Comparison of ENCODE assay signal across 33 cellular contexts in the genomic region with DNA sequence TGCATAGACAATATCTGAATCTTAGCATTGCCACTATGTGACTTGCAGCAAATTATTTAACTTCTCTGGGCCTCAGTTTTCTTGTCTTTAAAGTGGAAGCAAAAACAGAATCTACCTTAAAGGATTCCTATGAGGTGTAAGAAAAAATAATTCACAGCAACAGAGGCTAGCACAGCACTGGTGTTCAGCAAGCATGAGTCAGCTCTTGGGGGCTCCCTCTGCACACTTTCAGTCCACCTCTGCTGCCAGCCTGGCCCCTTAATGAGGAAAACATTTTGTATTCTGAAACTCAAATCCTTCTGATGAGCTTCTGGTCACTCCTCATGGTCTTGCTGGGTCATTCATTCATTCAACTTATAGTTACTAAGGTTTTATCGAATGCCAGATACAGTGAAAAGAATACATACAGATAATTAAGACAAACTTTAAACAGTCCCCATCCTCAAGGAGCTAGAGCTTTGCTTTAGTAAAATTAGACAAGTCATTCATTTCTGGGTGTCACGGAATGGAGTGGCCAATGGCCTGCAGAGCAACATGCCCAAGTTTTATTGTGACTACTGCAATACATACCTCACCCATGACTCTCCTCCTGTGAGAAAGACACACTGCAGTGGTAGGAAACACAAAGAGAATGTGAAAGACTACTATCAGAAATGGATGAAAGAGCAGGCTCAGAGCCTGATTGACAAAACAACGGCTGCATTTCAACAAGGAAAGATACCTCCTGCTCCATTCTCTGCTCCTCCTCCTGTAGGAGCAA. TPM values are rescaled to one million over a fixed set of nuclear protein-coding genes. Genes with fewer than 3 reads are reported as not detected.
DNase-seq lines count a peak whose midpoint lies in the region; ATAC-seq and TF ChIP-seq lines count a peak whose summit lies in the region.
"Had no signal": no experiment of that assay in that cellular context is flagged by ENCODE, and none has a peak within 500 bp of the region (broad histone marks: within the 10 kb centered on the region; RNA-seq: fewer than 3 reads in every experiment).

No MANE protein-coding gene starts in this region.

- H3K27me3 ChIP-seq in smooth muscle cell (ENCODE audit: low read depth), result no peaks in the 10 kb centered on the region
- H3K27me3 ChIP-seq: dorsolateral prefrontal cortex, hepatocyte, ovary, Peyer's patch had no signal

- peak; percentile 57 for ATAC-seq in activated naive CD8-positive, alpha-beta T cell treated with anti-CD3 and anti-CD28 coated beads, Interleukin-2, amount 50 U/mL, for 24 hours
- no peak for ATAC-seq in effector memory CD8-positive, alpha-beta T cell (replicated peaks)
- ATAC-seq: left colon had no signal

- no peak for DNase-seq in activated naive CD8-positive, alpha-beta T cell treated with anti-CD3 and anti-CD28 coated beads, Interleukin-2, amount 50 U/mL, for 24 hours
- no peak for DNase-seq in activated naive CD8-positive, alpha-beta T cell treated with anti-CD3 and anti-CD28 coated beads for 36 hours
- DNase-seq in OCI-LY7 (ENCODE audit: low spot score) (no peak), smooth muscle cell (lab: John Stamatoyannopoulos, UW; ENCODE audit: unreplicated experiment) (no peak), NCI-H2227 treated with DMSO at 0.1 percent for 48 hours (lab: John Stamatoyannopoulos, UW) (no peak), NCI-H146 (lab: John Stamatoyannopoulos, UW) (no peak)
- DNase-seq in effector memory CD8-positive, alpha-beta T cell, result no peak
- DNase-seq in activated naive CD4-positive, alpha-beta T cell treated with anti-CD3 and anti-CD28 coated beads for 36 hours, result no peak
- DNase-seq: 8988T; activated CD4-positive, alpha-beta T cell treated with anti-CD3 and anti-CD28 coated beads for 48 hours; activated gamma-delta T cell; activated T-cell treated with anti-CD3 and anti-CD28 coated beads, Interleukin-2, amount 50 U/mL, for 24 hours; AML-193; CD4-positive, alpha-beta T cell; cerebellar nuclear complex; dorsolateral prefrontal cortex; GOT3; left colon; MM.1S; NCI-H1105 treated with DMSO at 0.1 percent for 48 hours; NCI-H1930; NCI-H2171 treated with DMSO at 0.1 percent for 48 hours; NCI-H524 treated with DMSO at 0.1 percent for 48 hours; nephron progenitor cell; ovary; Peyer's patch; retina; SIG-M5; small intestine; WERI-Rb-1 had no signal

- H3K4me3 Mint-ChIP-seq in activated naive CD8-positive, alpha-beta T cell treated with anti-CD3 and anti-CD28 coated beads, Interleukin-2, amount 50 U/mL, for 24 hours, result no peak overlapping the region
- no peak overlapping the region for H3K4me3 Mint-ChIP-seq in activated naive CD8-positive, alpha-beta T cell treated with anti-CD3 and anti-CD28 coated beads for 36 hours
- H3K4me3 Mint-ChIP-seq in effector memory CD8-positive, alpha-beta T cell, result no peak overlapping the region
- H3K4me3 Mint-ChIP-seq in activated naive CD4-positive, alpha-beta T cell treated with anti-CD3 and anti-CD28 coated beads for 36 hours, result no peak overlapping the region
- H3K4me3 Mint-ChIP-seq: activated T-cell treated with anti-CD3 and anti-CD28 coated beads, Interleukin-2, amount 50 U/mL, for 24 hours; CD4-positive, alpha-beta T cell; nephron progenitor cell; stimulated activated naive CD8-positive, alpha-beta T cell treated with anti-CD3 and anti-CD28 coated beads, Interleukin-15, Interleukin-2, amounts not matched to agents 100 ng/mL and 50 ng/mL, for 24 hours had no signal

- H3F3A ChIP-seq in smooth muscle cell (ENCODE audit: low read depth), result peaks cover 8% of the 10 kb centered on the region

- 78% methylated on average over 3 of the region's 3 CpGs for WGBS in smooth muscle cell (ENCODE audit: low lambda C conversion rate)

- H4K20me1 ChIP-seq in OCI-LY7 (ENCODE audit: insufficient read depth, low read length), result no peaks in the 10 kb centered on the region
- H4K20me1 ChIP-seq in smooth muscle cell (ENCODE audit: low read depth), result no peaks in the 10 kb centered on the region

- no peak overlapping the region for H3K9ac ChIP-seq in smooth muscle cell (ENCODE audit: low read depth)

- no peaks in the 10 kb centered on the region for H3K9me3 Mint-ChIP-seq in activated naive CD8-positive, alpha-beta T cell treated with anti-CD3 and anti-CD28 coated beads, Interleukin-2, amount 50 U/mL, for 24 hours
- no peaks in the 10 kb centered on the region for H3K9me3 Mint-ChIP-seq in activated naive CD8-positive, alpha-beta T cell treated with anti-CD3 and anti-CD28 coated beads for 36 hours
- H3K9me3 Mint-ChIP-seq in effector memory CD8-positive, alpha-beta T cell, result no peaks in the 10 kb centered on the region
- H3K9me3 Mint-ChIP-seq in activated naive CD4-positive, alpha-beta T cell treated with anti-CD3 and anti-CD28 coated beads for 36 hours, result no peaks in the 10 kb centered on the region
- H3K9me3 Mint-ChIP-seq: activated T-cell treated with anti-CD3 and anti-CD28 coated beads, Interleukin-2, amount 50 U/mL, for 24 hours; CD4-positive, alpha-beta T cell; nephron progenitor cell; stimulated activated naive CD8-positive, alpha-beta T cell treated with anti-CD3 and anti-CD28 coated beads, Interleukin-15, Interleukin-2, amounts not matched to agents 100 ng/mL and 50 ng/mL, for 24 hours had no signal

- BruUV-seq in OCI-LY7 (replicated peaks; lab: Mats Ljungman, UMichigan), result no TSS peak

- H2AFZ ChIP-seq in OCI-LY7 (ENCODE audit: low read length) (peak overlapping the region; percentile 68; the same call in 1 of the 2 replicates), smooth muscle cell (ENCODE audit: low read depth) (no peak overlapping the region)
- H2AFZ ChIP-seq: hepatocyte had no signal

- H3K4me1 ChIP-seq in OCI-LY7 (ENCODE audit: insufficient read depth, low read length, poor library complexity, severe bottlenecking) (peaks cover 47% of the 10 kb centered on the region), smooth muscle cell (ENCODE audit: low read depth) (peaks cover 6% of the 10 kb centered on the region)

- intact Hi-C loops in OCI-LY7 (cut with micrococcal nuclease; ENCODE audit: unreplicated experiment), result no loop called here
- intact Hi-C loops in activated naive CD4-positive, alpha-beta T cell treated with anti-CD3 and anti-CD28 coated beads for 36 hours (cut with micrococcal nuclease), result no loop called here

- H3K36me3 Mint-ChIP-seq in activated naive CD8-positive, alpha-beta T cell treated with anti-CD3 and anti-CD28 coated beads, Interleukin-2, amount 50 U/mL, for 24 hours (ENCODE audit: low read depth), result no peaks in the 10 kb centered on the region
- H3K36me3 Mint-ChIP-seq in activated naive CD8-positive, alpha-beta T cell treated with anti-CD3 and anti-CD28 coated beads for 36 hours, result no peaks in the 10 kb centered on the region
- no peaks in the 10 kb centered on the region for H3K36me3 Mint-ChIP-seq in effector memory CD8-positive, alpha-beta T cell (ENCODE audit: insufficient read depth)
- H3K36me3 Mint-ChIP-seq in activated naive CD4-positive, alpha-beta T cell treated with anti-CD3 and anti-CD28 coated beads for 36 hours (ENCODE audit: low read depth), result no peaks in the 10 kb centered on the region

- H3K4me3 ChIP-seq in OCI-LY7 (ENCODE audit: low read depth, low read length, poor library complexity, severe bottlenecking), result no peak overlapping the region
- H3K4me3 ChIP-seq in smooth muscle cell, result no peak overlapping the region
- H3K4me3 ChIP-seq: dorsolateral prefrontal cortex, hepatocyte, ovary, Peyer's patch, thoracic aorta had no signal

- H3K27ac Mint-ChIP-seq in activated naive CD8-positive, alpha-beta T cell treated with anti-CD3 and anti-CD28 coated beads, Interleukin-2, amount 50 U/mL, for 24 hours, result no peak overlapping the region
- H3K27ac Mint-ChIP-seq in activated naive CD8-positive, alpha-beta T cell treated with anti-CD3 and anti-CD28 coated beads for 36 hours, result no peak overlapping the region
- H3K27ac Mint-ChIP-seq in effector memory CD8-positive, alpha-beta T cell, result peak overlapping the region; percentile 24 to 50
- H3K27ac Mint-ChIP-seq in activated naive CD4-positive, alpha-beta T cell treated with anti-CD3 and anti-CD28 coated beads for 36 hours, result no peak overlapping the region
- H3K27ac Mint-ChIP-seq: activated T-cell treated with anti-CD3 and anti-CD28 coated beads, Interleukin-2, amount 50 U/mL, for 24 hours; CD4-positive, alpha-beta T cell; nephron progenitor cell; stimulated activated naive CD8-positive, alpha-beta T cell treated with anti-CD3 and anti-CD28 coated beads, Interleukin-15, Interleukin-2, amounts not matched to agents 100 ng/mL and 50 ng/mL, for 24 hours had no signal

- H3K9me3 ChIP-seq in OCI-LY7 (ENCODE audit: low read length) (no peaks in the 10 kb centered on the region), smooth muscle cell (replicated peaks; ENCODE audit: low read depth) (no peaks in the 10 kb centered on the region)
- H3K9me3 ChIP-seq: ovary, Peyer's patch, thoracic aorta had no signal

- H3K79me2 ChIP-seq in OCI-LY7 (ENCODE audit: insufficient read depth, low read depth, low read length) (no peaks in the 10 kb centered on the region), smooth muscle cell (ENCODE audit: low read depth) (no peaks in the 10 kb centered on the region)
- H3K79me2 ChIP-seq: hepatocyte had no signal

- H3K4me2 ChIP-seq in OCI-LY7 (ENCODE audit: low read length) (no peak overlapping the region), smooth muscle cell (no peak overlapping the region)
- H3K4me2 ChIP-seq: hepatocyte had no signal

- peaks cover 15% of the 10 kb centered on the region for H3K4me1 Mint-ChIP-seq in activated naive CD8-positive, alpha-beta T cell treated with anti-CD3 and anti-CD28 coated beads, Interleukin-2, amount 50 U/mL, for 24 hours
- peaks cover 10% of the 10 kb centered on the region for H3K4me1 Mint-ChIP-seq in activated naive CD8-positive, alpha-beta T cell treated with anti-CD3 and anti-CD28 coated beads for 36 hours
- peaks cover 21 to 39% of the 10 kb centered on the region in 2 donors for H3K4me1 Mint-ChIP-seq in effector memory CD8-positive, alpha-beta T cell (ENCODE audit: low read depth in 2 of 2)
- H3K4me1 Mint-ChIP-seq in activated naive CD4-positive, alpha-beta T cell treated with anti-CD3 and anti-CD28 coated beads for 36 hours (ENCODE audit: low read depth), result peaks cover 19% of the 10 kb centered on the region

- H3K36me3 ChIP-seq in OCI-LY7 (ENCODE audit: insufficient read depth, low read length) (0 out of 2 replicates have a peak, but pooled peaks cover 3% of the 10 kb centered on the region), smooth muscle cell (ENCODE audit: low read depth) (no peaks in the 10 kb centered on the region)
- H3K36me3 ChIP-seq: ovary, Peyer's patch, thoracic aorta, WERI-Rb-1 had no signal

- TF ChIP-seq CTCF in OCI-LY7 (conservative IDR thresholded peaks at IDR 0.05; ENCODE audit: low read length), result no peak; the same call in 1 of the 2 replicates
- TF ChIP-seq CTCF in smooth muscle cell (IDR thresholded peaks at IDR 0.05; ENCODE audit: borderline replicate concordance, insufficient read depth, poor library complexity, severe bottlenecking), result no peak

- CTCF ChIA-PET in OCI-LY7 (lab: Charles Lee; ENCODE audit: unreplicated experiment), result interaction anchor here (1.2 kb wide), 1 partner anchor 24 kb away, joined by 3 read pairs; no protein-coding TSS in a partner anchor
- CTCF ChIA-PET in activated naive CD4-positive, alpha-beta T cell treated with anti-CD3 and anti-CD28 coated beads for 36 hours (lab: Charles Lee), result no interaction called here

- POLR2A ChIA-PET in OCI-LY7 (lab: Charles Lee), result interaction anchor here (0.5 to 1.7 kb wide), 9 partner anchors 8 to 1848 kb away, joined by 3 to 13 read pairs (median 4); no protein-coding TSS in a partner anchor

- no peak overlapping the region for H3K27ac ChIP-seq in OCI-LY7 (ENCODE audit: low read depth, low read length, poor library complexity, severe bottlenecking)
- peak overlapping the region; percentile 26 for H3K27ac ChIP-seq in smooth muscle cell (ENCODE audit: low read depth)
- H3K27ac ChIP-seq: dorsolateral prefrontal cortex, hepatocyte, ovary, Peyer's patch, thoracic aorta, WERI-Rb-1 had no signal

- H3K9me2 ChIP-seq in OCI-LY7 (ENCODE audit: insufficient read depth, low read length), result no peaks in the 10 kb centered on the region

- H3K27me3 Mint-ChIP-seq in activated naive CD8-positive, alpha-beta T cell treated with anti-CD3 and anti-CD28 coated beads, Interleukin-2, amount 50 U/mL, for 24 hours, result no peaks in the 10 kb centered on the region
- no peaks in the 10 kb centered on the region for H3K27me3 Mint-ChIP-seq in activated naive CD8-positive, alpha-beta T cell treated with anti-CD3 and anti-CD28 coated beads for 36 hours
- no peaks in the 10 kb centered on the region for H3K27me3 Mint-ChIP-seq in effector memory CD8-positive, alpha-beta T cell
- H3K27me3 Mint-ChIP-seq in activated naive CD4-positive, alpha-beta T cell treated with anti-CD3 and anti-CD28 coated beads for 36 hours (ENCODE audit: low read depth), result no peaks in the 10 kb centered on the region
- H3K27me3 Mint-ChIP-seq: activated T-cell treated with anti-CD3 and anti-CD28 coated beads, Interleukin-2, amount 50 U/mL, for 24 hours; CD4-positive, alpha-beta T cell had no signal

RNA-seq across cellular contexts. Expression of a gene that starts 26.8 kb away (rescaled TPM):
- 10 to 100 TPM; 30.3 to 30.6 TPM for total RNA-seq in activated naive CD8-positive, alpha-beta T cell treated with anti-CD3 and anti-CD28 coated beads for 36 hours
- total RNA-seq in OCI-LY7 (2014; rRNA removed; shearing (Covaris generic)), result 30.0 and 49.9 TPM in 2 replicates
- 48.7 and 50.2 TPM in 2 replicates for total RNA-seq in OCI-LY7 (2022)
- total RNA-seq in smooth muscle cell, result 10.7 and 16.6 TPM in 2 replicates
- polyA plus RNA-seq in smooth muscle cell, result 5.7 and 7.3 TPM in 2 replicates
- 10 to 100 TPM; 54.6 to 55.9 TPM for total RNA-seq in activated naive CD4-positive, alpha-beta T cell treated with anti-CD3 and anti-CD28 coated beads for 36 hours

Comparison
In these comparisons a context has a peak if more than half of its experiments do, and no peak if none do; other contexts are left out.
1. H3K27ac Mint-ChIP-seq: peak in effector memory CD8-positive, alpha-beta T cell (2 of 2); none in activated naive CD8-positive, alpha-beta T cell treated with anti-CD3 and anti-CD28 coated beads, Interleukin-2, amount 50 U/mL, for 24 hours (single experiment), activated naive CD8-positive, alpha-beta T cell treated with anti-CD3 and anti-CD28 coated beads for 36 hours (single experiment) and activated naive CD4-positive, alpha-beta T cell treated with anti-CD3 and anti-CD28 coated beads for 36 hours (single experiment).